Comparison of ENCODE assay signal across 10 cellular contexts in the genomic region with DNA sequence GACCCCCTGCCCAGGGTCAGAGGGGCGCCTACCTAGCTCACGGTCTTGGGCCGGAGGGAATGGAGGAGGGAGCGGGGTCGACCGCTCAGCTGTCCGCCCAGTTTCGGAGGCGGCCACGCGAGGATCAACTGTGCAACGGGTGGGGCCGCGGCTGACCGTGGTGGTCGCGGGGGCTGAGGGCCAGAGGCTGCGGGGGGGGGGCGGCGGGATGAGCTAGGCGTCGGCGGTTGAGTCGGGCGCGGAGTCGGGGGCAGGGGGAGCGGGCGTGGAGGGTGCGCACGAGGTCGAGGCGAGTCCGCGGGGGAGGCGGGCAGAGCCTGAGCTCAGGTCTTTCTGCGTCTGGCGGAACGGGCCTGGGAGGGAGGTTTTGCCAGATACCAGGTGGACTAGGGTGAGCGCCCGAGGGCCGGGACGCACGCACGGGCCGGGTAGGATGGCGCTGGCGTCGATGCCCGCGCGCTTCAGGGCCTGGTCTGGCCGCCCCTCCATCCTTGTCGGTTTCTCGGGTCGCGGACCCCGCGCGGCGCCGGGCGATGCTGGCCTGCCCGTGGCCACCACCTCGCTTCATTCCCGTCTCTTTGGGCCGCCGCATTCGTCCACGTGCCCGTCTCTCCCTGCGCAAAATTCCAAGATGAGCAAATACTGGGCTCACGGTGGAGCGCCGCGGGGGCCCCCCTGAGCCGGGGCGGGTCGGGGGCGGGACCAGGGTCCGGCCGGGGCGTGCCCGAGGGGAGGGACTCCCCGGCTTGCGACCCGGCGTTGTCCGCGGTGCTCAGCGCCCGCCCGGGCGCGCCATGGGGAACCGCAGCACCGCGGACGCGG. TPM values are rescaled to one million over a fixed set of nuclear protein-coding genes. Genes with fewer than 3 reads are reported as not detected.
DNase-seq lines count a peak whose midpoint lies in the region; ATAC-seq and TF ChIP-seq lines count a peak whose summit lies in the region.
"Had no signal": no experiment of that assay in that cellular context is flagged by ENCODE, and none has a peak within 500 bp of the region (broad histone marks: within the 10 kb centered on the region; RNA-seq: fewer than 3 reads in every experiment).

A gene (plus strand): TSS at position 759 of the 822 bp plus-strand sequence. CDS start 36 bp downstream, at position 795.

- H3K27ac Mint-ChIP-seq in T-cell (no peak within 1 kb of the TSS), nephron progenitor cell (no peak within 1 kb of the TSS)

- H3K9me3 Mint-ChIP-seq in T-cell (no peaks in the 10 kb centered on the region), nephron progenitor cell (no peaks in the 10 kb centered on the region)

- DNase-seq in AG09309 (ENCODE audit: low read depth) (no peak), T-cell (no peak), fibroblast of the aortic adventitia (ENCODE audit: low read depth) (peak; percentile 26), nephron progenitor cell (peak; percentile 64), 8988T (no peak), NCI-H524 treated with DMSO at 0.1 percent for 48 hours (lab: John Stamatoyannopoulos, UW) (no peak), NCI-H2029 (lab: John Stamatoyannopoulos, UW) (no peak)

- H3K4me3 Mint-ChIP-seq in T-cell: peak within 1 kb of the TSS in 2 of 3 donors; percentile 36 to 66
- H3K4me3 Mint-ChIP-seq in nephron progenitor cell: peak within 1 kb of the TSS; percentile 83

- H3K27me3 Mint-ChIP-seq in T-cell (peaks cover 14 to 37% of the 10 kb centered on the region in 2 donors), nephron progenitor cell (ENCODE audit: low read depth, poor library complexity) (peaks cover 66% of the 10 kb centered on the region)

- ATAC-seq in T-cell (replicated peaks in 1 of 4) (peak in 3 of 4 experiments; percentile 3 to 40 (median 26)), GM18519 (IDR thresholded peaks at IDR 0.05; ENCODE audit: low FRiP score, unreplicated experiment) (no peak)

- CTCF ChIA-PET in T-cell (lab: Charles Lee): interaction anchor here in 1 of 2 donors (0.6 kb wide), 1 partner anchor 50 kb away, joined by 7 read pairs; no protein-coding TSS in a partner anchor

- H3K4me1 Mint-ChIP-seq in T-cell (peaks cover 12 to 17% (median 15%) of the 10 kb centered on the region in 3 donors), nephron progenitor cell (peaks cover 29% of the 10 kb centered on the region)

- H3K36me3 Mint-ChIP-seq in T-cell (no peaks in the 10 kb centered on the region), nephron progenitor cell (ENCODE audit: low read depth) (peaks cover 19% of the 10 kb centered on the region)

- peak within 1 kb of the TSS; percentile 12; the same call in 1 of the 2 replicates for H3K4me3 ChIP-seq in AG09309 (ENCODE audit: control insufficient read depth, low read depth, low read length)
- H3K4me3 ChIP-seq in fibroblast of the aortic adventitia (ENCODE audit: low read depth, low read length): peak within 1 kb of the TSS; percentile 25

- POLR2A ChIA-PET in T-cell (lab: Charles Lee): no interaction called here

- TF ChIP-seq CTCF in AG09309 (IDR thresholded peaks at IDR 0.05; ENCODE audit: control insufficient read depth, insufficient read depth, low read depth, low read length, missing control alignments): no peak
- TF ChIP-seq CTCF in fibroblast of the aortic adventitia (IDR thresholded peaks at IDR 0.05; ENCODE audit: insufficient read depth, low read length): no peak
- no peak for TF ChIP-seq CTCF in nephron progenitor cell (IDR thresholded peaks at IDR 0.05)

RNA-seq across cellular contexts. Expression of the gene that starts here (rescaled TPM):
- total RNA-seq in T-cell (1 to 10 TPM in 2 of 5 donors, under 1 TPM in 3; 0.49 to 1.3 (median 0.98) TPM), fibroblast of the aortic adventitia (ENCODE audit: low replicate concordance) (0.09 and 0.16 TPM in 2 replicates)
- total RNA-seq: Daoy, LHCN-M2 had no signal

Comparison
In these comparisons a context has a peak if more than half of its experiments do, and no peak if none do; other contexts are left out.
1. Peak in DNase-seq and H3K4me3 ChIP-seq in fibroblast of the aortic adventitia; RNA of the gene not detected or under 1 TPM.